Comparison of ENCODE assay signal across 8 cellular contexts in the genomic region with DNA sequence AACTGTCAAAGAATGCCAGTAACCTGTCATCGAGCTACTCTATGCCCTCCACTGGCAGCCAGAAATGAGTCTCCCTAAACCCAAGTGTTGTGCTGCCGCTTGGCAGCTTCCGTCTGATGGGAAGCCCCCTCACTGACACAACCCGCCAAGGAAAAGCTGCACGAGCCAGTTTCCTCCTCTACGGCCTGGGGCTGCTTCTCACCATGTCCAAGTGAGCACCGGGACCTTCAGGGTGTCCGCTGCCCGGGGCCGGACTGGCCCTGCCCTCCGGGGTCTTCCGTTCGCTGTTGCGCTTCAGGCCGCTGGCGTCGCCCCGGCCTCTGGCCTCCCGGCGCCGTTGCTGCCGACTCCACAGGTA. TPM values are rescaled to one million over a fixed set of nuclear protein-coding genes. Genes with fewer than 3 reads are reported as not detected.
A peak's percentile ranks its signal among the peaks of the same experiment; 100 is the strongest.
DNase-seq lines count a peak whose midpoint lies in the region; ATAC-seq and TF ChIP-seq lines count a peak whose summit lies in the region.

No MANE protein-coding gene starts in this region.

- 0% methylated on average over 3 to 22 of the region's 22 CpGs for WGBS in endodermal cell (ENCODE audit: insufficient coverage in 1 of 2, insufficient read length in 1 of 2), 2 experiments
- WGBS in thymus: under 1% methylated on average over 22 of the region's 22 CpGs

- H3K27me3 ChIP-seq in endodermal cell (ENCODE audit: control insufficient read depth, insufficient read depth, low read length, poor library complexity, severe bottlenecking) (no peaks in the 10 kb centered on the region), thymus (ENCODE audit: control insufficient read depth, insufficient read depth) (no peaks in the 10 kb centered on the region)
- H3K27me3 ChIP-seq in naive thymus-derived CD4-positive, alpha-beta T cell (ENCODE audit: control insufficient read depth in 2 of 2, insufficient read depth in 2 of 2, low read length in 2 of 2): no peaks in the 10 kb centered on the region

- peaks cover 12% of the 10 kb centered on the region for H3K36me3 Mint-ChIP-seq in endodermal cell (ENCODE audit: low read depth)
- peaks cover 0 to 4% (median 0%) of the 10 kb centered on the region in 5 donors for H3K36me3 Mint-ChIP-seq in naive thymus-derived CD4-positive, alpha-beta T cell

- ATAC-seq in GM19463 (IDR thresholded peaks at IDR 0.05; ENCODE audit: unreplicated experiment) (peak; percentile 11), HG03571 (IDR thresholded peaks at IDR 0.05; ENCODE audit: unreplicated experiment) (peak; percentile 12)
- peak; percentile 6 for ATAC-seq in naive thymus-derived CD4-positive, alpha-beta T cell

- H3K9me3 ChIP-seq in endodermal cell (ENCODE audit: control insufficient read depth, low read length): no peaks in the 10 kb centered on the region
- H3K9me3 ChIP-seq in naive thymus-derived CD4-positive, alpha-beta T cell (ENCODE audit: control insufficient read depth in 2 of 3, low read length in 3 of 3): no peaks in the 10 kb centered on the region
- H3K9me3 ChIP-seq in thymus (ENCODE audit: control insufficient read depth): no peaks in the 10 kb centered on the region

- CTCF ChIA-PET in naive thymus-derived CD4-positive, alpha-beta T cell (lab: Charles Lee): no interaction called here

- H3K4me3 ChIP-seq in endodermal cell (ENCODE audit: low read length) (peak overlapping the region; percentile 96), thymus (ENCODE audit: low read length) (peak overlapping the region; percentile 87)
- peak overlapping the region; percentile 90 for H3K4me3 ChIP-seq in naive thymus-derived CD4-positive, alpha-beta T cell (ENCODE audit: low read length)

- POLR2A ChIA-PET in naive thymus-derived CD4-positive, alpha-beta T cell (lab: Charles Lee): interaction anchor here (0.5 to 2.4 kb wide), 7 partner anchors 9 to 1805 kb away, joined by 3 to 14 read pairs (median 5); a partner anchor contains a TSS

- H3K9ac ChIP-seq in endodermal cell (ENCODE audit: extremely low read depth, low read length, poor library complexity, severe bottlenecking): peak overlapping the region; percentile 87

- H3K27ac Mint-ChIP-seq in endodermal cell: peak overlapping the region; percentile 58
- peak overlapping the region; percentile 88 to 98 (median 92) for H3K27ac Mint-ChIP-seq in naive thymus-derived CD4-positive, alpha-beta T cell

- no peaks in the 10 kb centered on the region for H3K9me3 Mint-ChIP-seq in endodermal cell
- H3K9me3 Mint-ChIP-seq in naive thymus-derived CD4-positive, alpha-beta T cell: peaks cover 0 to 1% (median 0%) of the 10 kb centered on the region in 11 donors

- H3K36me3 ChIP-seq in endodermal cell (ENCODE audit: control insufficient read depth, insufficient read depth, low read length) (no peaks in the 10 kb centered on the region), thymus (ENCODE audit: control insufficient read depth, insufficient read depth) (no peaks in the 10 kb centered on the region)
- peaks cover 0 to 9% (median 0%) of the 10 kb centered on the region in 3 experiments for H3K36me3 ChIP-seq in naive thymus-derived CD4-positive, alpha-beta T cell (ENCODE audit: control insufficient read depth in 2 of 3, insufficient read depth in 3 of 3, low read length in 3 of 3)

- peak overlapping the region; percentile 76 for H3K4me3 Mint-ChIP-seq in endodermal cell
- H3K4me3 Mint-ChIP-seq in naive thymus-derived CD4-positive, alpha-beta T cell: peak overlapping the region; percentile 87 to 99 (median 96)

- peak; percentile 15 for DNase-seq in activated CD4-positive, alpha-beta T cell treated with anti-CD3 and anti-CD28 coated beads, Interleukin-2, amount 50 U/mL, for 1 hour
- DNase-seq in endodermal cell (no peak), DMS79 (lab: John Stamatoyannopoulos, UW) (no peak)
- peak in 4 of 9 donors; percentile 26 to 70 (median 36) for DNase-seq in naive thymus-derived CD4-positive, alpha-beta T cell

- H3K4me1 ChIP-seq in endodermal cell (ENCODE audit: control insufficient read depth, insufficient read depth, low read length) (no peaks in the 10 kb centered on the region), thymus (ENCODE audit: control insufficient read depth, insufficient read depth, low read length) (peaks cover 12% of the 10 kb centered on the region)
- peaks cover 21 to 38% of the 10 kb centered on the region in 2 donors for H3K4me1 ChIP-seq in naive thymus-derived CD4-positive, alpha-beta T cell (ENCODE audit: control insufficient read depth in 2 of 2, insufficient read depth in 2 of 2, low read length in 2 of 2)

- no peak for TF ChIP-seq CTCF in C4-2B (conservative IDR thresholded peaks at IDR 0.05)
- TF ChIP-seq CTCF in endodermal cell (conservative IDR thresholded peaks at IDR 0.05): no peak

- intact Hi-C loops in naive thymus-derived CD4-positive, alpha-beta T cell (cut with micrococcal nuclease): loop anchor here (2.0 to 10.0 kb wide), 11 partner anchors 83 to 1498 kb away; a partner anchor contains a TSS

- H3K27me3 Mint-ChIP-seq in endodermal cell (ENCODE audit: insufficient read depth): no peaks in the 10 kb centered on the region
- H3K27me3 Mint-ChIP-seq in naive thymus-derived CD4-positive, alpha-beta T cell: no peaks in the 10 kb centered on the region

- peaks cover 19% of the 10 kb centered on the region for H3K4me1 Mint-ChIP-seq in endodermal cell
- peaks cover 38 to 91% (median 77%) of the 10 kb centered on the region in 7 donors for H3K4me1 Mint-ChIP-seq in naive thymus-derived CD4-positive, alpha-beta T cell

- H3K27ac ChIP-seq in C4-2B (peak overlapping the region; percentile 94), endodermal cell (ENCODE audit: low read depth, low read length) (peak overlapping the region; percentile 91), thymus (ENCODE audit: low read depth) (peak overlapping the region; percentile 92)
- H3K27ac ChIP-seq in naive thymus-derived CD4-positive, alpha-beta T cell (ENCODE audit: low read depth, low read length): peak overlapping the region; percentile 85

RNA-seq across cellular contexts. Expression of a gene that starts 0.5 kb away (rescaled TPM):
- 10 to 100 TPM; 36.0 to 43.6 TPM for total RNA-seq in endodermal cell
- polyA plus RNA-seq in endodermal cell (2013, experiment 1 of 2): 42.6 TPM
- 42.1 TPM for polyA plus RNA-seq in endodermal cell (2013, experiment 2 of 2)
- total RNA-seq in naive thymus-derived CD4-positive, alpha-beta T cell: 10 to 100 TPM; 18.3 to 43.7 (median 35.5) TPM
- polyA plus RNA-seq in naive thymus-derived CD4-positive, alpha-beta T cell: 10 to 100 TPM; 20.5 to 22.6 TPM
- 24.0 TPM for polyA plus RNA-seq in thymus

RNA-seq across cellular contexts. Expression of a gene that starts 0.9 kb away (rescaled TPM):
- total RNA-seq in endodermal cell: 1 to 10 TPM; 4.3 to 7.9 TPM
- 9.0 TPM for polyA plus RNA-seq in endodermal cell (2013, experiment 1 of 2)
- polyA plus RNA-seq in endodermal cell (2013, experiment 2 of 2): 11.1 TPM
- total RNA-seq in naive thymus-derived CD4-positive, alpha-beta T cell: 1 to 10 TPM in 4 of 5 experiments, under 1 TPM in 1; 0.82 to 2.4 (median 1.6) TPM
- under 1 TPM; 0.37 to 0.92 TPM for polyA plus RNA-seq in naive thymus-derived CD4-positive, alpha-beta T cell
- polyA plus RNA-seq in thymus: 1.6 TPM
